11 cellular contexts compared by ENCODE assay signal in the genomic region with DNA sequence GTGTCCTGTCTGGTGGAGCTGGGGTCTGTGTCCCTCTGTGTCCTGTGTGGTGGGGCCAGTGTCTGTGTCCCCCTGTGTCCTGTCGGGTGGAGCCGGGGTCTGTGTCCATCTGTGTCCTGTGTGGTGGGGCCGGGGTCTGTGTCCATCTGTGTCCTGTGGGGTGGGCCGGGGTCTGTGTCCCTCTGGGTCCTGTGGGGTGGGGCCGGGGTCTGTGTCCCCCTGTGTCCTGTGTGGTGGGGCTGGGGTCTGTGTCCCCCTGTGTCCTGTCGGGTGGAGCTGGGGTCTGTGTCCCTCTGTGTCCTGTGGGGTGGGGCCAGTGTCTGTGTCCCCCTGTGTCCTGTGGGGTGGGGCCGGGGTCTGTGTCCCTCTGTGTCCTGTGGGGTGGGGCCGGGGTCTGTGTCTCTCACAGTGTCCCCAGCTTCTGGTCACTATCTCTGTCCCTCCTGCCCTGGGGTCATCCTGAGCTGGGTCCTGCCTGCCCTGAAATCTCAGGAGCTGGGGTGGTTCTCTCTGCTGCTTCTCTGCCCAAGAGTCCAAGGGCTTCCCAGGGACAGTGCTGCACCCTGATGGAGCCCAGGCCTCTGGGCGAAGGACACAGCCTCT.
DNase-seq lines count a peak whose midpoint lies in the region; ATAC-seq, FAIRE-seq and TF ChIP-seq lines count a peak whose summit lies in the region.
"Had no signal": no experiment of that assay in that cellular context is flagged by ENCODE, and none has a peak within 500 bp of the region (broad histone marks: within the 10 kb centered on the region; RNA-seq: fewer than 3 reads in every experiment).

No MANE protein-coding gene starts in this region.

- no peak for DNase-seq in MCF 10A (ENCODE audit: unreplicated experiment)
- no peak for DNase-seq in mammary epithelial cell
- no peak for DNase-seq in astrocyte (ENCODE audit: low read depth)
- no peak for DNase-seq in naive B cell
- no peak for DNase-seq in transverse colon
- no peak for DNase-seq in KG1 (lab: John Stamatoyannopoulos, UW)
- DNase-seq in NCI-H1417 treated with DMSO at 0.1 percent for 48 hours (lab: John Stamatoyannopoulos, UW) = no peak
- DNase-seq in DMS 273 (lab: John Stamatoyannopoulos, UW; ENCODE audit: unreplicated experiment) = no peak
- DNase-seq: AML-193, GDM1, NCI-H146 had no signal

- peaks cover 13% of the 10 kb centered on the region for H3K4me1 ChIP-seq in mammary epithelial cell (ENCODE audit: insufficient read depth, low read length)
- peaks cover 47% of the 10 kb centered on the region for H3K4me1 ChIP-seq in astrocyte (ENCODE audit: insufficient read depth, low read length)
- H3K4me1 ChIP-seq in transverse colon = peaks cover 13 to 30% (median 21%) of the 10 kb centered on the region in 4 donors

- H4K20me1 ChIP-seq in mammary epithelial cell (ENCODE audit: insufficient read depth, low read length) = no peaks in the 10 kb centered on the region
- H4K20me1 ChIP-seq in astrocyte (ENCODE audit: insufficient read depth, low read length) = no peaks in the 10 kb centered on the region

- no peaks in the 10 kb centered on the region for H3K27me3 Mint-ChIP-seq in MCF 10A (ENCODE audit: insufficient read depth, unreplicated experiment)
- no peaks in the 10 kb centered on the region for H3K27me3 Mint-ChIP-seq in astrocyte (ENCODE audit: low read depth, unreplicated experiment)
- H3K27me3 Mint-ChIP-seq in naive B cell = peaks cover 0 to 6% (median 5%) of the 10 kb centered on the region in 3 donors

- TF ChIP-seq CTCF in MCF 10A (IDR thresholded peaks at IDR 0.05; ENCODE audit: unreplicated experiment) (no peak), mammary epithelial cell (conservative IDR thresholded peaks at IDR 0.05 in 1 of 2, IDR thresholded peaks at IDR 0.05 in 1 of 2; ENCODE audit: extremely low read depth in 1 of 2, insufficient read depth in 1 of 2, low read depth in 1 of 2, low read length in 2 of 2) (no peak), astrocyte (IDR thresholded peaks at IDR 0.05; ENCODE audit: insufficient read depth, low read depth, low read length) (no peak), transverse colon (IDR thresholded peaks at IDR 0.05) (no peak)

- in situ Hi-C loops in mammary epithelial cell (cut with MboI; ENCODE audit: low sequenced_read_pairs in 2 of 2) (no loop called here), transverse colon (cut with MboI; ENCODE audit: low pct_ligation_motif_present in 1 of 4, low pct_unique_long_range_greater_than_20kb in 1 of 4, low sequenced_read_pairs in 3 of 4) (no loop called here)

- H3K36me3 ChIP-seq in mammary epithelial cell (ENCODE audit: insufficient read depth, low read length) (no peaks in the 10 kb centered on the region), astrocyte (ENCODE audit: insufficient read depth, low read length) (no peaks in the 10 kb centered on the region), transverse colon (no peaks in the 10 kb centered on the region)

- peaks cover 4% of the 10 kb centered on the region for H3K36me3 Mint-ChIP-seq in MCF 10A (ENCODE audit: insufficient read depth, unreplicated experiment)
- peaks cover 3% of the 10 kb centered on the region for H3K36me3 Mint-ChIP-seq in astrocyte (ENCODE audit: low read depth, unreplicated experiment)
- no peaks in the 10 kb centered on the region for H3K36me3 Mint-ChIP-seq in naive B cell

- no peak for TF ChIP-seq EP300 in transverse colon (IDR thresholded peaks at IDR 0.05; ENCODE audit: low read depth)

- H2AFZ ChIP-seq in mammary epithelial cell (ENCODE audit: low read depth, low read length) (no peak overlapping the region), astrocyte (ENCODE audit: low read depth, low read length) (no peak overlapping the region)

- TF ChIP-seq POLR2A in transverse colon (IDR thresholded peaks at IDR 0.05) = no peak

- H3K9ac ChIP-seq in mammary epithelial cell (ENCODE audit: insufficient read depth, low read length) = no peak overlapping the region
- peak overlapping the region; percentile 71 for H3K9ac ChIP-seq in astrocyte (ENCODE audit: low read length)

- H3K9me3 Mint-ChIP-seq in MCF 10A (ENCODE audit: unreplicated experiment) (no peaks in the 10 kb centered on the region), astrocyte (ENCODE audit: unreplicated experiment) (no peaks in the 10 kb centered on the region), naive B cell (no peaks in the 10 kb centered on the region)

- CTCF ChIA-PET in MCF 10A (lab: Yijun Ruan, JAX) = no interaction called here
- CTCF ChIA-PET in mammary epithelial cell (lab: Charles Lee; ENCODE audit: low non-redundant PET) = no interaction called here

- no peak overlapping the region for H3K27ac ChIP-seq in mammary epithelial cell (ENCODE audit: insufficient read depth, low read depth, low read length)
- H3K27ac ChIP-seq in astrocyte (ENCODE audit: low read depth, low read length) = peak overlapping the region; percentile 97
- H3K27ac ChIP-seq in transverse colon = peak overlapping the region; percentile 86 to 89 (median 87)

- H3K4me3 ChIP-seq in mammary epithelial cell (replicated peaks in 1 of 3; ENCODE audit: insufficient read depth in 1 of 3, low read depth in 2 of 3, low read length in 3 of 3) (no peak overlapping the region), astrocyte (ENCODE audit: insufficient read depth, low read depth, low read length) (no peak overlapping the region), transverse colon (no peak overlapping the region)

- no peak for FAIRE-seq in astrocyte (lab: Jason Lieb, UNC)

- intact Hi-C loops in MCF 10A (cut with micrococcal nuclease) (loop anchor here (5.0 kb wide), 1 partner anchor 190 kb away; no protein-coding TSS in a partner anchor), mammary epithelial cell (cut with micrococcal nuclease) (no loop called here), transverse colon (cut with DNase I; ENCODE audit: low total_unique reads) (no loop called here)

- POLR2A ChIA-PET in MCF 10A (lab: Yijun Ruan, JAX) = interaction anchor here (0.6 kb wide), 1 partner anchor 439 kb away, joined by 3 read pairs; no protein-coding TSS in a partner anchor

- no peak for ATAC-seq in naive B cell (ENCODE audit: low read depth in 2 of 2)

- dilution Hi-C loops in mammary epithelial cell (cut with HindIII; ENCODE audit: low sequenced_read_pairs) = no loop called here

- BruUV-seq in MCF 10A (replicated peaks; lab: Mats Ljungman, UMichigan) = no TSS peak
- no TSS peak for BruUV-seq in mammary epithelial cell (replicated peaks; lab: Mats Ljungman, UMichigan)

- H3K4me1 Mint-ChIP-seq in MCF 10A (ENCODE audit: insufficient read depth, unreplicated experiment) = peaks cover 22% of the 10 kb centered on the region
- H3K4me1 Mint-ChIP-seq in astrocyte (ENCODE audit: low read depth, unreplicated experiment) = peaks cover 23% of the 10 kb centered on the region
- H3K4me1 Mint-ChIP-seq in naive B cell = peaks cover 9 to 19% (median 17%) of the 10 kb centered on the region in 3 donors

- H3K9me3 ChIP-seq in mammary epithelial cell (replicated peaks; ENCODE audit: insufficient read depth, low read length) (peaks cover 5% of the 10 kb centered on the region), astrocyte (ENCODE audit: insufficient read depth, low read depth, low read length) (peaks cover 11% of the 10 kb centered on the region), transverse colon (no peaks in the 10 kb centered on the region)

- H3K27ac Mint-ChIP-seq in MCF 10A (ENCODE audit: low read depth, unreplicated experiment) = peak overlapping the region; percentile 37
- peak overlapping the region; percentile 91 for H3K27ac Mint-ChIP-seq in astrocyte (ENCODE audit: unreplicated experiment)
- peak overlapping the region in 5 of 6 donors; percentile 21 to 99 (median 90) for H3K27ac Mint-ChIP-seq in naive B cell

- H3K79me2 ChIP-seq in mammary epithelial cell (ENCODE audit: insufficient read depth, low read length) = no peaks in the 10 kb centered on the region
- no peaks in the 10 kb centered on the region for H3K79me2 ChIP-seq in astrocyte (ENCODE audit: insufficient read depth, low read length)

- H3K4me2 ChIP-seq in mammary epithelial cell (ENCODE audit: insufficient read depth, low read depth, low read length) (no peak overlapping the region), astrocyte (ENCODE audit: low read length) (no peak overlapping the region)

- H3K27me3 ChIP-seq in mammary epithelial cell (ENCODE audit: insufficient read depth, low read length) (no peaks in the 10 kb centered on the region), astrocyte (ENCODE audit: insufficient read depth, low read length) (no peaks in the 10 kb centered on the region), transverse colon (no peaks in the 10 kb centered on the region)

- no CpG with 5 or more reads among the region's 9 CpGs for WGBS in mammary epithelial cell (ENCODE audit: low coverage, missing lambda C conversion rate)
- 66% methylated on average over 3 of the region's 9 CpGs; no CpG with 5 or more reads in 1 of the 2 donors for WGBS in transverse colon (ENCODE audit: low coverage in 1 of 2), 2 donors

- H3K4me3 Mint-ChIP-seq in MCF 10A (ENCODE audit: unreplicated experiment) = no peak overlapping the region
- H3K4me3 Mint-ChIP-seq in astrocyte (ENCODE audit: unreplicated experiment) = no peak overlapping the region
- H3K4me3 Mint-ChIP-seq in naive B cell = peak overlapping the region in 3 of 8 donors; percentile 90 to 94 (median 93)

Comparison
In these comparisons a context has a peak if more than half of its experiments do, and no peak if none do; other contexts are left out.
1. H3K27ac Mint-ChIP-seq: peak in every context shown above with its lines; median percentile 91 in astrocyte; 90 in naive B cell; 37 in MCF 10A.